10 cellular contexts compared by ENCODE assay signal in genomic region chr2:134206573-134206972, GRCh38. TPM values are rescaled to one million over a fixed set of nuclear protein-coding genes. Genes with fewer than 3 reads are reported as not detected.
A peak's percentile ranks its signal among the peaks of the same experiment; 100 is the strongest.
DNase-seq lines count a peak whose midpoint lies in the region; ATAC-seq and TF ChIP-seq lines count a peak whose summit lies in the region.
"Had no signal": no experiment of that assay in that cellular context is flagged by ENCODE, and none has a peak within 500 bp of the region (broad histone marks: within the 10 kb centered on the region; RNA-seq: fewer than 3 reads in every experiment).

No MANE protein-coding gene starts in this region.

- H3K27ac Mint-ChIP-seq in CD4-positive, alpha-beta memory T cell = peak overlapping the region in 1 of 7 donors; percentile 92

- POLR2A ChIA-PET in CD4-positive, alpha-beta memory T cell (lab: Charles Lee; ENCODE audit: partially characterized antibody) = interaction anchor here (1.0 to 8.5 kb wide), 11 partner anchors 9 to 86 kb away, joined by 3 to 98 read pairs (median 8); no protein-coding TSS in a partner anchor

- CTCF ChIA-PET in CD4-positive, alpha-beta memory T cell (lab: Charles Lee; ENCODE audit: partially characterized antibody) = interaction anchor here (0.9 to 12.7 kb wide), 24 partner anchors 9 to 322 kb away, joined by 3 to 358 read pairs (median 12); no protein-coding TSS in a partner anchor

- no peaks in the 10 kb centered on the region for H3K9me3 ChIP-seq in left lung
- H3K9me3 ChIP-seq in CD4-positive, alpha-beta memory T cell (ENCODE audit: control insufficient read depth in 1 of 2, low read length in 2 of 2) = no peaks in the 10 kb centered on the region

- TF ChIP-seq CTCF in left lung (IDR thresholded peaks at IDR 0.05) = no peak
- TF ChIP-seq CTCF in GM10266 (IDR thresholded peaks at IDR 0.05; ENCODE audit: control insufficient read depth, insufficient read depth, low read depth, missing control alignments) = no peak

- H3K4me1 Mint-ChIP-seq in CD4-positive, alpha-beta memory T cell = peaks cover 16 to 29% (median 26%) of the 10 kb centered on the region in 4 donors

- no peaks in the 10 kb centered on the region for H3K36me3 ChIP-seq in left lung
- no peaks in the 10 kb centered on the region for H3K36me3 ChIP-seq in CD4-positive, alpha-beta memory T cell (ENCODE audit: insufficient read depth, low read length)

- H3K27ac ChIP-seq in left lung = peak overlapping the region in 1 of 2 donors; percentile 61
- H3K27ac ChIP-seq in CD4-positive, alpha-beta memory T cell (ENCODE audit: low read depth, low read length) = no peak overlapping the region

- no peaks in the 10 kb centered on the region for H3K36me3 Mint-ChIP-seq in CD4-positive, alpha-beta memory T cell
- H3K36me3 Mint-ChIP-seq: naive B cell had no signal

- no peaks in the 10 kb centered on the region for H3K9me3 Mint-ChIP-seq in CD4-positive, alpha-beta memory T cell
- H3K9me3 Mint-ChIP-seq: naive B cell had no signal

- no peak overlapping the region for H3K4me3 ChIP-seq in left lung
- H3K4me3 ChIP-seq in CD4-positive, alpha-beta memory T cell (ENCODE audit: low read length in 2 of 2) = no peak overlapping the region

- ATAC-seq in left lung (peak; percentile 35), GM19467 (IDR thresholded peaks at IDR 0.05; ENCODE audit: unreplicated experiment) (no peak)

- no peaks in the 10 kb centered on the region for H3K27me3 Mint-ChIP-seq in CD4-positive, alpha-beta memory T cell
- H3K27me3 Mint-ChIP-seq: naive B cell had no signal

- intact Hi-C loops in left lung (cut with DNase I) = no loop called here
- intact Hi-C loops in CD4-positive, alpha-beta memory T cell (cut with micrococcal nuclease) = loop anchor here (5.0 kb wide), 4 partner anchors 41 to 319 kb away; no protein-coding TSS in a partner anchor

- no peaks in the 10 kb centered on the region for H3K27me3 ChIP-seq in left lung
- no peaks in the 10 kb centered on the region for H3K27me3 ChIP-seq in CD4-positive, alpha-beta memory T cell (ENCODE audit: insufficient read depth, low read length)

- peaks cover 0 to 36% of the 10 kb centered on the region in 2 donors for H3K4me1 ChIP-seq in left lung
- H3K4me1 ChIP-seq in CD4-positive, alpha-beta memory T cell (ENCODE audit: insufficient read depth, low read length) = peaks cover 65% of the 10 kb centered on the region

- peak overlapping the region in 4 of 8 donors; percentile 23 to 52 (median 34) for H3K4me3 Mint-ChIP-seq in CD4-positive, alpha-beta memory T cell

- peak; percentile 61 for DNase-seq in AG20443 (ENCODE audit: low spot score)
- peak; percentile 34 for DNase-seq in H4 (ENCODE audit: low spot score)
- peak; percentile 24 for DNase-seq in amniotic epithelial cell (ENCODE audit: low read depth)
- no peak for DNase-seq in left lung
- DNase-seq in HuH-7.5 (ENCODE audit: low spot score) = no peak
- DNase-seq in GM10266 (ENCODE audit: extremely low spot score) = no peak
- DNase-seq in CD4-positive, alpha-beta memory T cell = no peak
- DNase-seq: activated gamma-delta T cell had no signal

RNA-seq across cellular contexts. Expression of gene MGAT5, which starts 47.3 kb away (rescaled TPM):
- total RNA-seq in H4 (2014; rRNA removed; shearing (Covaris generic)) = 13.1 and 24.5 TPM in 2 replicates
- total RNA-seq in left lung = 10 to 100 TPM; 50.9 to 57.0 TPM
- 10 to 100 TPM; 78.1 to 81.3 TPM for total RNA-seq in CD4-positive, alpha-beta memory T cell
- polyA plus RNA-seq in CD4-positive, alpha-beta memory T cell = 10 to 100 TPM in 1 of 2 donors, 1 to 10 TPM in 1; 4.4 to 17.9 TPM

Comparison
In these comparisons a context has a peak if more than half of its experiments do, and no peak if none do; other contexts are left out.
1. DNase-seq: peak in AG20443 (single experiment), H4 (single experiment) and amniotic epithelial cell (single experiment); none in left lung (0 of 2), HuH-7.5 (single experiment), GM10266 (single experiment) and CD4-positive, alpha-beta memory T cell (0 of 5).